1 cellular context compared by ENCODE assay signal in the genomic region with DNA sequence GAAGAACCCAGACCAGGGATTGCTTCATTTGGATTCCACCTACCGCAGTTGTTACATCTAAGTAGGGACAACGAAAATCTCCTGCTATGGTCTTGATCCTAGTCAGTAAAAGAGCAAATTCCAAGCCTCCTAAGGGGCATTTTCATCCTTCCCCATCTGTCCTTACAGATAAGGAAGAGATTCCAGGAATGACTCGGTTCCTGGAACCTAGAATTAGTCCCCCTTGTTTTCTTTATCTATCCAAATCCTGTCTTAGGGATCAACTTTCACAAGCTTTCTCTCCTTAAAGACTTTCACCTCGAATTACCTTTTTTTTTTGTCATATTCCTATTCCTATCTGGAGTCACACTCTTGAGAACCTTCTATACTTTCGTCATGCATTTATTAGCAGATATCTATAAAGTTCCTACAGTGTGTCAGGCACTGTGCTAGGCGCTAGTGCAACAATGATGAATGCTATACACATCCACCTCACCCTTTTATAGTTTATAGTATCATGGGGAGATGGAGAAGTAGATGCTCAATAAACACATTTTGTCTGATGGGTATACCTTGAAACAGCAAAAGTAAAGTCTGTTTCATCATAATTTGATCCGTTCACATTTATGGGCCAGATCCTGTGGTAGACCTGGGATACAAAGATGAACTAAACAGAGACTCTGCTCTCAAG.
A peak's percentile ranks its signal among the peaks of the same experiment; 100 is the strongest.
TF ChIP-seq lines count a peak whose summit lies in the region.

No MANE protein-coding gene starts in this region.

TF ChIP-seq in K562, 482 proteins besides CTCF, POLR2A, EP300 and RAD21 (continued from another document and continues in another):
- TF ChIP-seq, protein P1, sequence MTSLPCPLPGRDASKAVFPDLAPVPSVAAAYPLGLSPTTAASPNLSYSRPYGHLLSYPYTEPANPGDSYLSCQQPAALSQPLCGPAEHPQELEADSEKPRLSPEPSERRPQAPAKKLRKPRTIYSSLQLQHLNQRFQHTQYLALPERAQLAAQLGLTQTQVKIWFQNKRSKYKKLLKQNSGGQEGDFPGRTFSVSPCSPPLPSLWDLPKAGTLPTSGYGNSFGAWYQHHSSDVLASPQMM (CRISPR knock-in tag; IDR thresholded peaks at IDR 0.05) = no peak
- no peak for TF ChIP-seq SLC30A9 (CRISPR knock-in tag; IDR thresholded peaks at IDR 0.05)
- no peak for TF ChIP-seq ETV6 (IDR thresholded peaks at IDR 0.05; ENCODE audit: borderline replicate concordance in 1 of 2, low read depth in 2 of 2, low read length in 1 of 2)
- TF ChIP-seq ETV6 (CRISPR knock-in tag; IDR thresholded peaks at IDR 0.05; ENCODE audit: borderline replicate concordance) = no peak
- no peak for TF ChIP-seq CREBBP (IDR thresholded peaks at IDR 0.05; ENCODE audit: low read depth, low read length)
- no peak for TF ChIP-seq XRCC3 (IDR thresholded peaks at IDR 0.05)
- TF ChIP-seq HDGF (IDR thresholded peaks at IDR 0.05) = no peak
- TF ChIP-seq RNF2 (IDR thresholded peaks at IDR 0.05) = no peak
- no peak for TF ChIP-seq NR3C1 (CRISPR knock-in tag; IDR thresholded peaks at IDR 0.05)
- TF ChIP-seq NFATC3 (IDR thresholded peaks at IDR 0.05) = no peak; the same call in 1 of the 2 replicates
- TF ChIP-seq, protein P2, sequence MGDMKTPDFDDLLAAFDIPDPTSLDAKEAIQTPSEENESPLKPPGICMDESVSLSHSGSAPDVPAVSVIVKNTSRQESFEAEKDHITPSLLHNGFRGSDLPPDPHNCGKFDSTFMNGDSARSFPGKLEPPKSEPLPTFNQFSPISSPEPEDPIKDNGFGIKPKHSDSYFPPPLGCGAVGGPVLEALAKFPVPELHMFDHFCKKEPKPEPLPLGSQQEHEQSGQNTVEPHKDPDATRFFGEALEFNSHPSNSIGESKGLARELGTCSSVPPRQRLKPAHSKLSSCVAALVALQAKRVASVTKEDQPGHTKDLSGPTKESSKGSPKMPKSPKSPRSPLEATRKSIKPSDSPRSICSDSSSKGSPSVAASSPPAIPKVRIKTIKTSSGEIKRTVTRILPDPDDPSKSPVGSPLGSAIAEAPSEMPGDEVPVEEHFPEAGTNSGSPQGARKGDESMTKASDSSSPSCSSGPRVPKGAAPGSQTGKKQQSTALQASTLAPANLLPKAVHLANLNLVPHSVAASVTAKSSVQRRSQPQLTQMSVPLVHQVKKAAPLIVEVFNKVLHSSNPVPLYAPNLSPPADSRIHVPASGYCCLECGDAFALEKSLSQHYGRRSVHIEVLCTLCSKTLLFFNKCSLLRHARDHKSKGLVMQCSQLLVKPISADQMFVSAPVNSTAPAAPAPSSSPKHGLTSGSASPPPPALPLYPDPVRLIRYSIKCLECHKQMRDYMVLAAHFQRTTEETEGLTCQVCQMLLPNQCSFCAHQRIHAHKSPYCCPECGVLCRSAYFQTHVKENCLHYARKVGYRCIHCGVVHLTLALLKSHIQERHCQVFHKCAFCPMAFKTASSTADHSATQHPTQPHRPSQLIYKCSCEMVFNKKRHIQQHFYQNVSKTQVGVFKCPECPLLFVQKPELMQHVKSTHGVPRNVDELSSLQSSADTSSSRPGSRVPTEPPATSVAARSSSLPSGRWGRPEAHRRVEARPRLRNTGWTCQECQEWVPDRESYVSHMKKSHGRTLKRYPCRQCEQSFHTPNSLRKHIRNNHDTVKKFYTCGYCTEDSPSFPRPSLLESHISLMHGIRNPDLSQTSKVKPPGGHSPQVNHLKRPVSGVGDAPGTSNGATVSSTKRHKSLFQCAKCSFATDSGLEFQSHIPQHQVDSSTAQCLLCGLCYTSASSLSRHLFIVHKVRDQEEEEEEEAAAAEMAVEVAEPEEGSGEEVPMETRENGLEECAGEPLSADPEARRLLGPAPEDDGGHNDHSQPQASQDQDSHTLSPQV (IDR thresholded peaks at IDR 0.05) = no peak; the same call in 1 of the 2 replicates
- no peak for TF ChIP-seq ZNF232 (CRISPR knock-in tag; IDR thresholded peaks at IDR 0.05)
- TF ChIP-seq ZNF561 (CRISPR knock-in tag; conservative IDR thresholded peaks at IDR 0.05) = no peak
- TF ChIP-seq, protein P3, sequence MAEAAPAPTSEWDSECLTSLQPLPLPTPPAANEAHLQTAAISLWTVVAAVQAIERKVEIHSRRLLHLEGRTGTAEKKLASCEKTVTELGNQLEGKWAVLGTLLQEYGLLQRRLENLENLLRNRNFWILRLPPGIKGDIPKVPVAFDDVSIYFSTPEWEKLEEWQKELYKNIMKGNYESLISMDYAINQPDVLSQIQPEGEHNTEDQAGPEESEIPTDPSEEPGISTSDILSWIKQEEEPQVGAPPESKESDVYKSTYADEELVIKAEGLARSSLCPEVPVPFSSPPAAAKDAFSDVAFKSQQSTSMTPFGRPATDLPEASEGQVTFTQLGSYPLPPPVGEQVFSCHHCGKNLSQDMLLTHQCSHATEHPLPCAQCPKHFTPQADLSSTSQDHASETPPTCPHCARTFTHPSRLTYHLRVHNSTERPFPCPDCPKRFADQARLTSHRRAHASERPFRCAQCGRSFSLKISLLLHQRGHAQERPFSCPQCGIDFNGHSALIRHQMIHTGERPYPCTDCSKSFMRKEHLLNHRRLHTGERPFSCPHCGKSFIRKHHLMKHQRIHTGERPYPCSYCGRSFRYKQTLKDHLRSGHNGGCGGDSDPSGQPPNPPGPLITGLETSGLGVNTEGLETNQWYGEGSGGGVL (CRISPR knock-in tag; IDR thresholded peaks at IDR 0.05) = no peak
- TF ChIP-seq, protein P4, sequence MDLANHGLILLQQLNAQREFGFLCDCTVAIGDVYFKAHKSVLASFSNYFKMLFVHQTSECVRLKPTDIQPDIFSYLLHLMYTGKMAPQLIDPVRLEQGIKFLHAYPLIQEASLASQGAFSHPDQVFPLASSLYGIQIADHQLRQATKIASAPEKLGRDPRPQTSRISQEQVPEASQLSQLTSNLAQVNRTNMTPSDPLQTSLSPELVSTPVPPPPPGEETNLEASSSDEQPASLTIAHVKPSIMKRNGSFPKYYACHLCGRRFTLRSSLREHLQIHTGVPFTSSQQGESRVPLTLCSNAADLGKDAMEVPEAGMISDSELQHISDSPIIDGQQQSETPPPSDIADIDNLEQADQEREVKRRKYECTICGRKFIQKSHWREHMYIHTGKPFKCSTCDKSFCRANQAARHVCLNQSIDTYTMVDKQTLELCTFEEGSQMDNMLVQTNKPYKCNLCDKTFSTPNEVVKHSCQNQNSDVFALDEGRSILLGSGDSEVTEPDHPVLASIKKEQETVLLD (IDR thresholded peaks at IDR 0.05) = peak; percentile 38; the same call in 1 of the 2 replicates
- TF ChIP-seq ZNF274 (IDR thresholded peaks at IDR 0.05; ENCODE audit: borderline replicate concordance, low read depth, low read length) = 0 out of 2 replicates have a peak, but pooled peaks have one; percentile 2
- TF ChIP-seq, protein P5, sequence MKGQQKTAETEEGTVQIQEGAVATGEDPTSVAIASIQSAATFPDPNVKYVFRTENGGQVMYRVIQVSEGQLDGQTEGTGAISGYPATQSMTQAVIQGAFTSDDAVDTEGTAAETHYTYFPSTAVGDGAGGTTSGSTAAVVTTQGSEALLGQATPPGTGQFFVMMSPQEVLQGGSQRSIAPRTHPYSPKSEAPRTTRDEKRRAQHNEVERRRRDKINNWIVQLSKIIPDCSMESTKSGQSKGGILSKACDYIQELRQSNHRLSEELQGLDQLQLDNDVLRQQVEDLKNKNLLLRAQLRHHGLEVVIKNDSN (CRISPR knock-in tag; IDR thresholded peaks at IDR 0.05) = no peak
- TF ChIP-seq TARDBP (IDR thresholded peaks at IDR 0.05) = no peak
- peak; percentile 19; the same call in 1 of the 2 replicates for TF ChIP-seq LEF1 (IDR thresholded peaks at IDR 0.05)
- TF ChIP-seq MTF1 (CRISPR knock-in tag; IDR thresholded peaks at IDR 0.05; ENCODE audit: borderline replicate concordance) = no peak
- no peak for TF ChIP-seq ELF2 (CRISPR knock-in tag; IDR thresholded peaks at IDR 0.05)
- TF ChIP-seq ZNF140 (CRISPR knock-in tag; IDR thresholded peaks at IDR 0.05) = no peak
- TF ChIP-seq PHF8 (IDR thresholded peaks at IDR 0.05; ENCODE audit: borderline replicate concordance, low read length) = no peak
- no peak for TF ChIP-seq HNRNPLL (IDR thresholded peaks at IDR 0.05; ENCODE audit: low read depth, low read length, poor library complexity, severe bottlenecking)
- no peak for TF ChIP-seq ETS2 (tag; IDR thresholded peaks at IDR 0.05; ENCODE audit: borderline replicate concordance, poor library complexity, severe bottlenecking)
- TF ChIP-seq, protein P6, sequence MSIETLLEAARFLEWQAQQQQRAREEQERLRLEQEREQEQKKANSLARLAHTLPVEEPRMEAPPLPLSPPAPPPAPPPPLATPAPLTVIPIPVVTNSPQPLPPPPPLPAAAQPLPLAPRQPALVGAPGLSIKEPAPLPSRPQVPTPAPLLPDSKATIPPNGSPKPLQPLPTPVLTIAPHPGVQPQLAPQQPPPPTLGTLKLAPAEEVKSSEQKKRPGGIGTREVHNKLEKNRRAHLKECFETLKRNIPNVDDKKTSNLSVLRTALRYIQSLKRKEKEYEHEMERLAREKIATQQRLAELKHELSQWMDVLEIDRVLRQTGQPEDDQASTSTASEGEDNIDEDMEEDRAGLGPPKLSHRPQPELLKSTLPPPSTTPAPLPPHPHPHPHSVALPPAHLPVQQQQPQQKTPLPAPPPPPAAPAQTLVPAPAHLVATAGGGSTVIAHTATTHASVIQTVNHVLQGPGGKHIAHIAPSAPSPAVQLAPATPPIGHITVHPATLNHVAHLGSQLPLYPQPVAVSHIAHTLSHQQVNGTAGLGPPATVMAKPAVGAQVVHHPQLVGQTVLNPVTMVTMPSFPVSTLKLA (conservative IDR thresholded peaks at IDR 0.05) = peak in 1 of 2 experiments; percentile 2; a peak in 1 of 4 replicates
- TF ChIP-seq HDAC6 (IDR thresholded peaks at IDR 0.05; ENCODE audit: low read depth, low read length) = no peak
- TF ChIP-seq CHCHD3 (CRISPR knock-in tag; IDR thresholded peaks at IDR 0.05) = no peak
- no peak for TF ChIP-seq SIRT6 (IDR thresholded peaks at IDR 0.05; ENCODE audit: low read depth, low read length)
- TF ChIP-seq KDM1A (IDR thresholded peaks at IDR 0.05) = peak; percentile 69 to 80
- no peak for TF ChIP-seq HMG20A (CRISPR knock-in tag; conservative IDR thresholded peaks at IDR 0.05)
- TF ChIP-seq, protein P7, sequence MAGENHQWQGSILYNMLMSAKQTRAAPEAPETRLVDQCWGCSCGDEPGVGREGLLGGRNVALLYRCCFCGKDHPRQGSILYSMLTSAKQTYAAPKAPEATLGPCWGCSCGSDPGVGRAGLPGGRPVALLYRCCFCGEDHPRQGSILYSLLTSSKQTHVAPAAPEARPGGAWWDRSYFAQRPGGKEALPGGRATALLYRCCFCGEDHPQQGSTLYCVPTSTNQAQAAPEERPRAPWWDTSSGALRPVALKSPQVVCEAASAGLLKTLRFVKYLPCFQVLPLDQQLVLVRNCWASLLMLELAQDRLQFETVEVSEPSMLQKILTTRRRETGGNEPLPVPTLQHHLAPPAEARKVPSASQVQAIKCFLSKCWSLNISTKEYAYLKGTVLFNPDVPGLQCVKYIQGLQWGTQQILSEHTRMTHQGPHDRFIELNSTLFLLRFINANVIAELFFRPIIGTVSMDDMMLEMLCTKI (IDR thresholded peaks at IDR 0.05; ENCODE audit: partially characterized antibody) = no peak
- no peak for TF ChIP-seq ZFPM2 (CRISPR knock-in tag; IDR thresholded peaks at IDR 0.05)
- no peak for TF ChIP-seq ZNF316 (IDR thresholded peaks at IDR 0.05)
- TF ChIP-seq MAFK (IDR thresholded peaks at IDR 0.05; ENCODE audit: low read length) = no peak
- TF ChIP-seq, protein P8, sequence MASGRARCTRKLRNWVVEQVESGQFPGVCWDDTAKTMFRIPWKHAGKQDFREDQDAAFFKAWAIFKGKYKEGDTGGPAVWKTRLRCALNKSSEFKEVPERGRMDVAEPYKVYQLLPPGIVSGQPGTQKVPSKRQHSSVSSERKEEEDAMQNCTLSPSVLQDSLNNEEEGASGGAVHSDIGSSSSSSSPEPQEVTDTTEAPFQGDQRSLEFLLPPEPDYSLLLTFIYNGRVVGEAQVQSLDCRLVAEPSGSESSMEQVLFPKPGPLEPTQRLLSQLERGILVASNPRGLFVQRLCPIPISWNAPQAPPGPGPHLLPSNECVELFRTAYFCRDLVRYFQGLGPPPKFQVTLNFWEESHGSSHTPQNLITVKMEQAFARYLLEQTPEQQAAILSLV (tag; IDR thresholded peaks at IDR 0.05) = no peak
